ENCODE assay signal across 22 cellular contexts in genomic region chr1:150498342-150498741, GRCh38.
DNase-seq lines count a peak whose midpoint lies in the region; ATAC-seq and TF ChIP-seq lines count a peak whose summit lies in the region.
"Had no signal": no experiment of that assay in that cellular context is flagged by ENCODE, and none has a peak within 500 bp of the region (broad histone marks: within the 10 kb centered on the region; RNA-seq: fewer than 3 reads in every experiment).

No MANE protein-coding gene starts in this region.

- no peak for TF ChIP-seq CTCF in nephron progenitor cell (IDR thresholded peaks at IDR 0.05)

- no peak for ATAC-seq in GM18519 (IDR thresholded peaks at IDR 0.05; ENCODE audit: low FRiP score, unreplicated experiment)
- ATAC-seq: Right ventricle myocardium inferior had no signal

- intact Hi-C loops in dendritic cell treated with granulocyte-macrophage colony-stimulating factor and Interleukin-4, amounts not matched to agents 40 ng/mL and 50 ng/mL, for 4 days (cut with micrococcal nuclease) = no loop called here

- no peak for DNase-seq in T-helper 2 cell treated with Interferon-gamma antibody and Interleukin-4, amounts not matched to agents 5 μg/mL and 100 μg/mL, for 36 hours (ENCODE audit: low spot score)
- DNase-seq in T-helper 2 cell (no peak), nephron progenitor cell (no peak), NCI-H1436 treated with DMSO at 0.1 percent for 48 hours (lab: John Stamatoyannopoulos, UW) (no peak), activated gamma-delta T cell treated with Interleukin-2 at 50 U/mL for 16 hours (no peak)
- DNase-seq: Calu3; DND-41; GM23248; HFFc6; KBM-7; MG63; NCI-H1105 treated with DMSO at 0.1 percent for 48 hours; NCI-H2029; NCI-H446; NCI-H524 treated with DMSO at 0.1 percent for 48 hours; NCI-H82; NK-92 treated with Interleukin-12 subunit alpha and Interleukin-12 subunit beta, amount 100 ng/mL, for 24 hours; PC-9 had no signal

- peaks cover 41% of the 10 kb centered on the region for H3K36me3 Mint-ChIP-seq in T-helper 2 cell treated with Interferon-gamma antibody and Interleukin-4, amounts not matched to agents 5 μg/mL and 100 μg/mL, for 36 hours (ENCODE audit: low read depth)
- peaks cover 92% of the 10 kb centered on the region for H3K36me3 Mint-ChIP-seq in dendritic cell treated with granulocyte-macrophage colony-stimulating factor and Interleukin-4, amounts not matched to agents 40 ng/mL and 50 ng/mL, for 4 days (ENCODE audit: low read depth)
- peaks cover 74% of the 10 kb centered on the region for H3K36me3 Mint-ChIP-seq in nephron progenitor cell (ENCODE audit: low read depth)

- peak overlapping the region; percentile 17 for H3K27ac Mint-ChIP-seq in T-helper 2 cell treated with Interferon-gamma antibody and Interleukin-4, amounts not matched to agents 5 μg/mL and 100 μg/mL, for 36 hours
- peak overlapping the region; percentile 11 for H3K27ac Mint-ChIP-seq in dendritic cell treated with granulocyte-macrophage colony-stimulating factor and Interleukin-4, amounts not matched to agents 40 ng/mL and 50 ng/mL, for 4 days
- H3K27ac Mint-ChIP-seq in nephron progenitor cell = peak overlapping the region; percentile 69
- H3K27ac Mint-ChIP-seq: B cell, HFFc6 had no signal

- no peaks in the 10 kb centered on the region for H3K4me1 Mint-ChIP-seq in T-helper 2 cell treated with Interferon-gamma antibody and Interleukin-4, amounts not matched to agents 5 μg/mL and 100 μg/mL, for 36 hours (ENCODE audit: low read depth)
- no peaks in the 10 kb centered on the region for H3K4me1 Mint-ChIP-seq in dendritic cell treated with granulocyte-macrophage colony-stimulating factor and Interleukin-4, amounts not matched to agents 40 ng/mL and 50 ng/mL, for 4 days (ENCODE audit: low read depth)
- no peaks in the 10 kb centered on the region for H3K4me1 Mint-ChIP-seq in nephron progenitor cell
- H3K4me1 Mint-ChIP-seq: B cell had no signal

- no peak overlapping the region for H3K4me3 Mint-ChIP-seq in T-helper 2 cell treated with Interferon-gamma antibody and Interleukin-4, amounts not matched to agents 5 μg/mL and 100 μg/mL, for 36 hours
- no peak overlapping the region for H3K4me3 Mint-ChIP-seq in dendritic cell treated with granulocyte-macrophage colony-stimulating factor and Interleukin-4, amounts not matched to agents 40 ng/mL and 50 ng/mL, for 4 days
- no peak overlapping the region for H3K4me3 Mint-ChIP-seq in nephron progenitor cell
- H3K4me3 Mint-ChIP-seq: B cell, HFFc6 had no signal

- no peaks in the 10 kb centered on the region for H3K9me3 Mint-ChIP-seq in T-helper 2 cell treated with Interferon-gamma antibody and Interleukin-4, amounts not matched to agents 5 μg/mL and 100 μg/mL, for 36 hours
- no peaks in the 10 kb centered on the region for H3K9me3 Mint-ChIP-seq in dendritic cell treated with granulocyte-macrophage colony-stimulating factor and Interleukin-4, amounts not matched to agents 40 ng/mL and 50 ng/mL, for 4 days
- no peaks in the 10 kb centered on the region for H3K9me3 Mint-ChIP-seq in nephron progenitor cell
- H3K9me3 Mint-ChIP-seq: HFFc6 had no signal

- H3K27me3 Mint-ChIP-seq in T-helper 2 cell treated with Interferon-gamma antibody and Interleukin-4, amounts not matched to agents 5 μg/mL and 100 μg/mL, for 36 hours (ENCODE audit: low read depth) = no peaks in the 10 kb centered on the region
- H3K27me3 Mint-ChIP-seq in dendritic cell treated with granulocyte-macrophage colony-stimulating factor and Interleukin-4, amounts not matched to agents 40 ng/mL and 50 ng/mL, for 4 days = no peaks in the 10 kb centered on the region
- no peaks in the 10 kb centered on the region for H3K27me3 Mint-ChIP-seq in nephron progenitor cell (ENCODE audit: low read depth, poor library complexity)
- H3K27me3 Mint-ChIP-seq: B cell had no signal

Comparison
In these comparisons a context has a peak if more than half of its experiments do, and no peak if none do; other contexts are left out.
1. H3K27ac Mint-ChIP-seq: peak in every context shown above with its lines; median percentile 69 in nephron progenitor cell; 17 in T-helper 2 cell treated with Interferon-gamma antibody and Interleukin-4, amounts not matched to agents 5 μg/mL and 100 μg/mL, for 36 hours; 11 in dendritic cell treated with granulocyte-macrophage colony-stimulating factor and Interleukin-4, amounts not matched to agents 40 ng/mL and 50 ng/mL, for 4 days.